ENCODE assay signal across 28 cellular contexts in genomic region chr9:127689332-127690000, GRCh38. TPM values are rescaled to one million over a fixed set of nuclear protein-coding genes. Genes with fewer than 3 reads are reported as not detected.
"Had no signal": no experiment of that assay in that cellular context is flagged by ENCODE, and none has a peak within 500 bp of the region (broad histone marks: within the 10 kb centered on the region; RNA-seq: fewer than 3 reads in every experiment).

No MANE protein-coding gene starts in this region.

- DNase-seq: heart left ventricle; hippocampal formation; left colon; left ventricle myocardium superior; mesenchymal stem cell; naive B cell; nucleus accumbens; pancreas; spleen; stimulated activated CD4-positive, alpha-beta T cell treated with anti-CD3 and anti-CD28 coated beads, Interleukin-15, amount 100 ng/mL, for 24 hours; stimulated activated CD4-positive, alpha-beta T cell treated with anti-CD3 and anti-CD28 coated beads, Interleukin-1b, Interleukin-23, amount 100 ng/mL, for 48 hours; stimulated activated CD4-positive, alpha-beta T cell treated with anti-CD3 and anti-CD28 coated beads, Interleukin-4, amount 100 ng/mL, for 4 hours; stimulated activated naive B cell treated with anti-CD40 and anti-IgM and Interleukin-4, amounts not matched to agents 10 μg/mL and 1 μg/mL and 100 μg/mL, for 72 hours; stimulated activated naive CD8-positive, alpha-beta T cell treated with anti-CD3 and anti-CD28 coated beads, Interleukin-15, amount 100 ng/mL, for 72 hours; trophoblast cell had no signal

- H3K27me3 Mint-ChIP-seq: dendritic cell treated with granulocyte-macrophage colony-stimulating factor and Interleukin-4, amounts not matched to agents 40 ng/mL and 50 ng/mL, for 4 days; progenitor cell of endocrine pancreas; stimulated activated naive CD8-positive, alpha-beta T cell treated with anti-CD3 and anti-CD28 coated beads, Interleukin-15, amount 100 ng/mL, for 72 hours had no signal

- H3K4me3 Mint-ChIP-seq: dendritic cell treated with granulocyte-macrophage colony-stimulating factor and Interleukin-4, amounts not matched to agents 40 ng/mL and 50 ng/mL, for 4 days; naive B cell; stimulated activated naive B cell treated with anti-CD40 and anti-IgM and Interleukin-4, amounts not matched to agents 10 μg/mL and 1 μg/mL and 100 μg/mL, for 72 hours; stimulated activated naive CD8-positive, alpha-beta T cell treated with anti-CD3 and anti-CD28 coated beads, Interleukin-15, amount 100 ng/mL, for 72 hours had no signal

- H3K27me3 ChIP-seq: heart left ventricle, pancreas, spleen had no signal

- H3K27ac ChIP-seq: heart left ventricle, pancreas, spleen, thoracic aorta had no signal

- H3K9me3 Mint-ChIP-seq: dendritic cell treated with granulocyte-macrophage colony-stimulating factor and Interleukin-4, amounts not matched to agents 40 ng/mL and 50 ng/mL, for 4 days; naive B cell; stimulated activated naive B cell treated with anti-CD40 and anti-IgM and Interleukin-4, amounts not matched to agents 10 μg/mL and 1 μg/mL and 100 μg/mL, for 72 hours; stimulated activated naive CD8-positive, alpha-beta T cell treated with anti-CD3 and anti-CD28 coated beads, Interleukin-15, amount 100 ng/mL, for 72 hours had no signal

- FAIRE-seq: colon, endothelial cell of umbilical vein, frontal cortex, pancreas had no signal

- H3K4me1 ChIP-seq: heart left ventricle, pancreas, spleen had no signal

- H3K4me3 ChIP-seq: heart left ventricle, lung, pancreas, spleen, thoracic aorta had no signal

- ATAC-seq: heart left ventricle; left colon; left ventricle myocardium superior; pancreas; sciatic nerve; stimulated activated naive B cell treated with anti-CD40 and anti-IgM and Interleukin-4, amounts not matched to agents 10 μg/mL and 1 μg/mL and 100 μg/mL, for 72 hours; stimulated activated naive CD8-positive, alpha-beta T cell treated with anti-CD3 and anti-CD28 coated beads, Interleukin-15, amount 100 ng/mL, for 72 hours had no signal

- H3K9me3 ChIP-seq: heart left ventricle, pancreas, spleen, thoracic aorta had no signal

- H3K36me3 Mint-ChIP-seq: naive B cell had no signal

- H3K27ac Mint-ChIP-seq: dendritic cell treated with granulocyte-macrophage colony-stimulating factor and Interleukin-4, amounts not matched to agents 40 ng/mL and 50 ng/mL, for 4 days; progenitor cell of endocrine pancreas; stimulated activated naive B cell treated with anti-CD40 and anti-IgM and Interleukin-4, amounts not matched to agents 10 μg/mL and 1 μg/mL and 100 μg/mL, for 72 hours; stimulated activated naive CD8-positive, alpha-beta T cell treated with anti-CD3 and anti-CD28 coated beads, Interleukin-15, amount 100 ng/mL, for 72 hours had no signal

- H3K4me1 Mint-ChIP-seq: naive B cell; stimulated activated naive CD8-positive, alpha-beta T cell treated with anti-CD3 and anti-CD28 coated beads, Interleukin-15, amount 100 ng/mL, for 72 hours had no signal

RNA-seq across cellular contexts. Expression of gene CFAP157, which starts 17.3 kb away (rescaled TPM):
- total RNA-seq: endothelial cell of umbilical vein, frontal cortex, glomerular endothelial cell, kidney epithelial cell, left ventricle myocardium superior, skeletal muscle tissue, subcutaneous adipose tissue, urinary bladder had no signal

RNA-seq across cellular contexts. Expression of gene TTC16, which starts 26.4 kb away (rescaled TPM):
- total RNA-seq: endothelial cell of umbilical vein, frontal cortex, glomerular endothelial cell, kidney epithelial cell, skeletal muscle tissue, urinary bladder had no signal
- polyA plus RNA-seq: endothelial cell of umbilical vein, urinary bladder had no signal
